In the genomic region with DNA sequence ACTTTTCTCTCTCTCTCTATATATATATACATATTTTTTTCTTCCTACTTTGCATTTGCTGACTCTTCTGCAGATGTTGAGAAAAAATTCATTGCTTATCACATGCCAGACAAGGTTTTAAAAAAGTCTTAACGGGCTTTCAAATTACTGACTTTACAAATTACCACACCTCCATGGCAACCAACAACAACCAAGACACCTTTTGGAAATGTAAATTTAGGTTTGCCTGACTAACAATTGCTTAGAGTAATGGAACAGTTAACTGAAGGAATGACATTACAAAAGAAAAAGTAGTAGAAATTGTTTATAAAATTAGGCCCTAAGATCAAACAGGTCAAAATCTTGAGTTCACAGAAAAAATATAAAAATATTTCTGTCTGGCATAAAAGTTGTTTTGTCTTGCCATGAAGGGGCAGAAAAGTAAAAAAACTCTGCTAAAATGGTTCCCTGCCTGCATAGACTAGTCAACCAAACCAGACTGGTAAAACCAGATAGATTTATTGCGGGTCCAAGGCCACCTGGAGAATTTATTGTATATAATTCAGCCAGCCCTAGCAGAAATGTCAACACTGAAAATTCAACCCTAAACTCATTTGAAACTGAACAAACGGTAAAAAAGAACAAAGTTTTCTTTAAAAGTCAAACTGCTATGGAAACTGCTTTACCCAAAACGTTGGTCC, we compare ENCODE assay signal across 1 cellular context.
TF ChIP-seq lines count a peak whose summit lies in the region.

No MANE protein-coding gene starts in this region.

TF ChIP-seq in WTC11, 78 proteins besides CTCF, POLR2A, EP300 and RAD21 (continued from another document):
- TF ChIP-seq, protein P1, sequence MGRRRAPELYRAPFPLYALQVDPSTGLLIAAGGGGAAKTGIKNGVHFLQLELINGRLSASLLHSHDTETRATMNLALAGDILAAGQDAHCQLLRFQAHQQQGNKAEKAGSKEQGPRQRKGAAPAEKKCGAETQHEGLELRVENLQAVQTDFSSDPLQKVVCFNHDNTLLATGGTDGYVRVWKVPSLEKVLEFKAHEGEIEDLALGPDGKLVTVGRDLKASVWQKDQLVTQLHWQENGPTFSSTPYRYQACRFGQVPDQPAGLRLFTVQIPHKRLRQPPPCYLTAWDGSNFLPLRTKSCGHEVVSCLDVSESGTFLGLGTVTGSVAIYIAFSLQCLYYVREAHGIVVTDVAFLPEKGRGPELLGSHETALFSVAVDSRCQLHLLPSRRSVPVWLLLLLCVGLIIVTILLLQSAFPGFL (CRISPR knock-in tag; IDR thresholded peaks at IDR 0.05; ENCODE audit: borderline replicate concordance) = no peak
- TF ChIP-seq GTF2I (CRISPR knock-in tag; conservative IDR thresholded peaks at IDR 0.05) (no peak), ZNF263 (CRISPR knock-in tag; IDR thresholded peaks at IDR 0.05; ENCODE audit: low read depth) (no peak), ZNF232 (CRISPR knock-in tag; IDR thresholded peaks at IDR 0.05) (no peak), ZNF416 (CRISPR knock-in tag; IDR thresholded peaks at IDR 0.05) (no peak), TP53 (CRISPR knock-in tag; IDR thresholded peaks at IDR 0.05) (no peak)
